ENCODE assay signal across 8 cellular contexts in genomic region chr17:42422958-42423712, GRCh38. TPM values are rescaled to one million over a fixed set of nuclear protein-coding genes. Genes with fewer than 3 reads are reported as not detected.
A peak's percentile ranks its signal among the peaks of the same experiment; 100 is the strongest.
DNase-seq lines count a peak whose midpoint lies in the region; ATAC-seq, FAIRE-seq and TF ChIP-seq lines count a peak whose summit lies in the region.

Gene CAVIN1, minus strand, starts transcription at chr17:42423256. Its CDS starts 159 bp downstream, at chr17:42423097.

- peak within 1 kb of the TSS; percentile 94 for H3K27ac ChIP-seq in Panc1 (ENCODE audit: low read length)
- no peak within 1 kb of the TSS for H3K27ac ChIP-seq in iPS DF 6.9 (ENCODE audit: low read length)
- peak within 1 kb of the TSS; percentile 94 for H3K27ac ChIP-seq in psoas muscle

- no peaks in the 10 kb centered on the region for H3K9me3 ChIP-seq in Panc1 (ENCODE audit: control insufficient read depth, insufficient read depth, low read depth, low read length)
- no peaks in the 10 kb centered on the region for H3K9me3 ChIP-seq in iPS DF 6.9 (ENCODE audit: control insufficient read depth, insufficient read depth, low read length)
- no peaks in the 10 kb centered on the region for H3K9me3 ChIP-seq in psoas muscle

- H3K4me3 ChIP-seq in Panc1 (ENCODE audit: low read depth in 2 of 2, low read length in 2 of 2) (peak within 1 kb of the TSS; percentile 62 to 88), cardiac fibroblast (replicated peaks in 1 of 2; ENCODE audit: low read depth in 2 of 2, low read length in 2 of 2) (peak within 1 kb of the TSS; percentile 99 to 100), iPS DF 6.9 (ENCODE audit: low read length) (peak within 1 kb of the TSS; percentile 64; the same call in 1 of the 2 replicates), psoas muscle (peak within 1 kb of the TSS; percentile 91)

- H3K4me1 ChIP-seq in Panc1 (ENCODE audit: control insufficient read depth, insufficient read depth, low read length) (peaks cover 27% of the 10 kb centered on the region), iPS DF 6.9 (ENCODE audit: control insufficient read depth, insufficient read depth, low read length) (0 out of 2 replicates have a peak, but pooled peaks cover 3% of the 10 kb centered on the region), psoas muscle (peaks cover 39% of the 10 kb centered on the region)

- DNase-seq in ACHN: peak; percentile 99
- peak; percentile 51 for DNase-seq in GM12892 (ENCODE audit: insufficient read length)
- no peak for DNase-seq in Panc1 (ENCODE audit: low read depth, low spot score)
- peak; percentile 98 to 99 for DNase-seq in cardiac fibroblast (ENCODE audit: low read depth in 2 of 2)
- DNase-seq in iPS DF 6.9 (ENCODE audit: low read depth, low spot score): peak; percentile 85
- DNase-seq in psoas muscle: peak; percentile 100
- no peak for DNase-seq in central memory CD4-positive, alpha-beta T cell

- FAIRE-seq in GM12892 (lab: Jason Lieb, UNC): no peak

- CTCF ChIA-PET in Panc1 (lab: Charles Lee): interaction anchor here (0.6 to 0.9 kb wide), 2 partner anchors 9 to 95 kb away, joined by 5 read pairs; no protein-coding TSS in a partner anchor

- POLR2A ChIA-PET in Panc1 (lab: Charles Lee): interaction anchor here (0.6 to 1.1 kb wide), 4 partner anchors 10 to 86 kb away, joined by 3 to 5 read pairs (median 3); partner anchors contain the start of gene STAT3

- intact Hi-C loops in Panc1 (cut with micrococcal nuclease; ENCODE audit: unreplicated experiment) (loop anchor here (10.0 kb wide), 1 partner anchor 102 kb away; no protein-coding TSS in a partner anchor), psoas muscle (cut with DNase I) (loop anchor here (1.0 to 5.0 kb wide), 3 partner anchors 34 to 99 kb away; partner anchors contain the start of gene ATP6V0A1 (in 1 of the 2))

- TF ChIP-seq CTCF in Panc1 (IDR thresholded peaks at IDR 0.05) (no peak), cardiac fibroblast (IDR thresholded peaks at IDR 0.05; ENCODE audit: low read depth, low read length) (no peak), psoas muscle (IDR thresholded peaks at IDR 0.05) (no peak)

- peak; percentile 83 for ATAC-seq in Panc1
- ATAC-seq in psoas muscle: peak; percentile 88 to 90 (median 88)
- ATAC-seq in HG03342 (IDR thresholded peaks at IDR 0.05; ENCODE audit: unreplicated experiment): no peak

- H3K27me3 ChIP-seq in Panc1 (ENCODE audit: control insufficient read depth, insufficient read depth, low read length): no peaks in the 10 kb centered on the region
- H3K27me3 ChIP-seq in iPS DF 6.9 (ENCODE audit: control insufficient read depth, insufficient read depth, low read length): no peaks in the 10 kb centered on the region
- no peaks in the 10 kb centered on the region for H3K27me3 ChIP-seq in psoas muscle (ENCODE audit: insufficient read depth in 3 of 3, low read length in 2 of 3)

- BruUV-seq in Panc1 (replicated peaks; lab: Mats Ljungman, UMichigan): no TSS peak

- in situ Hi-C loops in ACHN (cut with HindIII; ENCODE audit: low pct_ligation_motif_present, low pct_unique_long_range_greater_than_20kb, low sequenced_read_pairs) (no loop called here), Panc1 (cut with HindIII; ENCODE audit: low pct_unique_long_range_greater_than_20kb, low sequenced_read_pairs) (no loop called here)

- WGBS in iPS DF 6.9 (ENCODE audit: insufficient coverage, insufficient read length): no CpG with 5 or more reads among the region's 58 CpGs
- WGBS in psoas muscle, 3 donors: 0 to 1% (median 1%) methylated on average over 53 to 58 of the region's 58 CpGs

- no peak for TF ChIP-seq POLR2A in GM12892 (IDR thresholded peaks at IDR 0.05; ENCODE audit: low read depth, low read length)

- no peaks in the 10 kb centered on the region; the same call in 1 of the 2 replicates for H3K36me3 ChIP-seq in Panc1 (ENCODE audit: control insufficient read depth, insufficient read depth, low read length)
- no peaks in the 10 kb centered on the region for H3K36me3 ChIP-seq in iPS DF 6.9 (ENCODE audit: control insufficient read depth, insufficient read depth, low read length)
- H3K36me3 ChIP-seq in psoas muscle (ENCODE audit: insufficient read depth in 1 of 2, low read depth in 1 of 2): peaks cover 0 to 3% of the 10 kb centered on the region in 2 donors

RNA-seq across cellular contexts. Expression of gene CAVIN1, which starts in this region (rescaled TPM):
- polyA plus RNA-seq in GM12892 (2012; ENCODE audit: missing spikeins): 1.9 TPM
- total RNA-seq in Panc1 (2021; ENCODE audit: unreplicated experiment): 315 TPM
- polyA plus RNA-seq in Panc1 (2012; ENCODE audit: insufficient read length): 283 TPM
- total RNA-seq in psoas muscle: 100 to 1,000 TPM; 109 to 151 (median 128) TPM
- 10 to 100 TPM; 69.5 to 92.6 (median 92.0) TPM for polyA plus RNA-seq in psoas muscle

Comparison
In these comparisons a context has a peak if more than half of its experiments do, and no peak if none do; other contexts are left out.
1. DNase-seq: peak in ACHN (single experiment), GM12892 (single experiment), cardiac fibroblast (2 of 2), iPS DF 6.9 (single experiment) and psoas muscle (2 of 2); none in Panc1 (single experiment) and central memory CD4-positive, alpha-beta T cell (single experiment).
2. Peak in every context shown above with its lines, with median percentiles within 50 percentile points of each other: H3K4me3 ChIP-seq.